In genomic region chr10:15181576-15182156, GRCh38 we compare ENCODE assay signal across 28 cellular contexts.
"Had no signal": no experiment of that assay in that cellular context is flagged by ENCODE, and none has a peak within 500 bp of the region (broad histone marks: within the 10 kb centered on the region; RNA-seq: fewer than 3 reads in every experiment).

No MANE protein-coding gene starts in this region.

- H3K9me3 ChIP-seq: colonic mucosa, heart left ventricle, left lung, mucosa of descending colon, right atrium auricular region, spleen, thoracic aorta had no signal

- H3K4me3 Mint-ChIP-seq: activated naive CD4-positive, alpha-beta T cell treated with anti-CD3 and anti-CD28 coated beads for 36 hours; activated T-helper 1 cell treated with anti-CD3 and anti-CD28 coated beads, Interleukin-12 subunit alpha, Interleukin-12 subunit beta, Interleukin-2, Interleukin-4 antibody, amounts not matched to agents 30 ng/mL and 10 ng/mL and 1 ng/mL, durations not matched to agents 14 hours and 24 hours and 36 hours; natural killer cell treated with Interleukin-12 subunit alpha and Interleukin-12 subunit beta and Interleukin-15 and Interleukin-18, amount 100 ng/mL, for 72 hours; T-helper 1 cell treated with Interleukin-12 subunit alpha and Interleukin-12 subunit beta and Interleukin-4 antibody, amounts not matched to agents 30 μg/mL and 1 μg/mL, for 36 hours had no signal

- ATAC-seq: activated CD4-positive, CD25-positive, alpha-beta regulatory T cell treated with anti-CD3 and anti-CD28 coated beads, Interleukin-2, amount 50 U/mL, for 24 hours; left lung; mucosa of descending colon; natural killer cell treated with Interleukin-12 subunit alpha and Interleukin-12 subunit beta and Interleukin-15 and Interleukin-18, amount 100 ng/mL, for 72 hours had no signal

- H3K4me1 ChIP-seq: colonic mucosa, heart left ventricle, left lung, right atrium auricular region, spleen had no signal

- H3K36me3 ChIP-seq: colonic mucosa, heart left ventricle, left lung, right atrium auricular region, spleen, thoracic aorta had no signal

- H3K27me3 Mint-ChIP-seq: natural killer cell treated with Interleukin-12 subunit alpha and Interleukin-12 subunit beta and Interleukin-15 and Interleukin-18, amount 100 ng/mL, for 72 hours had no signal

- H3K27ac Mint-ChIP-seq: activated naive CD4-positive, alpha-beta T cell treated with anti-CD3 and anti-CD28 coated beads for 36 hours; activated T-helper 1 cell treated with anti-CD3 and anti-CD28 coated beads, Interleukin-12 subunit alpha, Interleukin-12 subunit beta, Interleukin-2, Interleukin-4 antibody, amounts not matched to agents 30 ng/mL and 10 ng/mL and 1 ng/mL, durations not matched to agents 14 hours and 24 hours and 36 hours; natural killer cell treated with Interleukin-12 subunit alpha and Interleukin-12 subunit beta and Interleukin-15 and Interleukin-18, amount 100 ng/mL, for 72 hours; T-helper 1 cell treated with Interleukin-12 subunit alpha and Interleukin-12 subunit beta and Interleukin-4 antibody, amounts not matched to agents 30 μg/mL and 1 μg/mL, for 36 hours had no signal

- H3K27ac ChIP-seq: colonic mucosa, heart left ventricle, left lung, right atrium auricular region, spleen, thoracic aorta, VCaP had no signal

- DNase-seq: activated CD4-positive, alpha-beta T cell treated with anti-CD3 and anti-CD28 coated beads for 48 hours; activated CD4-positive, alpha-beta T cell treated with anti-CD3 and anti-CD28 coated beads, Interleukin-2, amount 50 U/mL, for 48 hours; activated CD8-positive, alpha-beta memory T cell treated with anti-CD3 and anti-CD28 coated beads, Interleukin-2, amount 50 U/mL, for 4 hours; activated effector memory CD4-positive, alpha-beta T cell treated with anti-CD3 and anti-CD28 coated beads, Interleukin-2, amount 50 U/mL, for 16 hours; activated naive CD4-positive, alpha-beta T cell treated with anti-CD3 and anti-CD28 coated beads for 36 hours; activated T-cell treated with anti-CD3 and anti-CD28 coated beads, Interleukin-2, amount 50 U/mL, for 1 hour; amygdala; colonic mucosa; effector CD8-positive, alpha-beta T cell; erythroblast; heart left ventricle; kidney glomerular epithelial cell; left lung; mucosa of descending colon; spleen; stimulated activated naive CD4-positive, alpha-beta T cell; T-helper 9 cell had no signal

- H3K4me3 ChIP-seq: colonic mucosa, heart left ventricle, left lung, lung, mucosa of descending colon, right atrium auricular region, spleen, thoracic aorta had no signal

- H3K36me3 Mint-ChIP-seq: natural killer cell treated with Interleukin-12 subunit alpha and Interleukin-12 subunit beta and Interleukin-15 and Interleukin-18, amount 100 ng/mL, for 72 hours had no signal

- FAIRE-seq: endometrium, TTC549, urothelium cell line had no signal

- H3K27me3 ChIP-seq: colonic mucosa, heart left ventricle, left lung, right atrium auricular region, spleen had no signal

- H3K9me3 Mint-ChIP-seq: natural killer cell treated with Interleukin-12 subunit alpha and Interleukin-12 subunit beta and Interleukin-15 and Interleukin-18, amount 100 ng/mL, for 72 hours; T-helper 1 cell treated with Interleukin-12 subunit alpha and Interleukin-12 subunit beta and Interleukin-4 antibody, amounts not matched to agents 30 μg/mL and 1 μg/mL, for 36 hours had no signal
